1 cellular context compared by ENCODE assay signal in the genomic region with DNA sequence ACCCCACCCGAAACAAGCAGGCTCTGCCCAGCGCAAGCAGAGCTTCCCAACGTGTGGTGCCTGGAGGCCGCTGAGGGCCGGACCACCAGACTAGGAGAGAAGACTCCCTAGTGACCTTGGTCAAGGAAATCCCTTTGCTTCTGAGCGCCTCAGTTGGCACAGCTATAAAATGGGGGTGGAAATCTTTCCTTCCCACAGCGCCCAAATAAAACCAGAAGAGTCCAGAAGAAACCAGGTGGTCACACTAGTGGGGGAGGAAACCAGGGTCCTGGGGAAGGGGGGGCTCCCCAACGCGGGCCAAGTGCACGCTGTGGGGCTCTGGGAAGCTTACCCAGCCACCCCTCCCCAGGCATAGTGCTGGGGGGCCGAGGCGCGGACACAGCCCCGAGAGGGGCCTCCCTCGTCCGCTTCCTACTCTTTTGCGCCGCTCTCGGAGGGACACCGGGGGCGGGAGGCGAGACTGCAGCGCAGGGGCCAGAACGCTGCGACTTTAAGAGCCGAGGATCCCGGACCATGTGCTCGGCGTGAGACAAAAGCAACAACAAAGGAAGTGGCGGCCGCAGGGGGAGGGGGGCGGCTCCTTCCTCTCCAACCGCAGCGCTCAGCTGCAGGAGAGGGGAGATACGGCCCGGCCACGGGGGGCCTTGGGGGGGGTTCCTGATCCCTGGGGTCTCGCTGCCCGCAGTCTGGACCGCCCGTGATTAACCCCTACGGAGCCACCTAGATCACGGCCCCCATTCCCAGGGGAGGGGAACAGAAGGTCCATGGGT.
TF ChIP-seq lines count a peak whose summit lies in the region.

No MANE protein-coding gene starts in this region.

TF ChIP-seq in K562, 482 proteins besides CTCF, POLR2A, EP300 and RAD21 (continued from another document and continues in another):
- TF ChIP-seq CHD7 (IDR thresholded peaks at IDR 0.05; ENCODE audit: low read depth, low read length) (no peak), BCOR (IDR thresholded peaks at IDR 0.05) (peak; percentile 25; the same call in 1 of the 2 replicates), ETS1 (conservative IDR thresholded peaks at IDR 0.05; ENCODE audit: control insufficient read depth, low read depth, low read length) (0 out of 2 replicates have a peak, but pooled peaks have one; percentile 60), ZNF354B (CRISPR knock-in tag; IDR thresholded peaks at IDR 0.05) (no peak), ADNP (tag; IDR thresholded peaks at IDR 0.05) (no peak), PTBP1 (IDR thresholded peaks at IDR 0.05; ENCODE audit: low read depth, low read length) (no peak), JUN (IDR thresholded peaks at IDR 0.05; ENCODE audit: borderline replicate concordance, low read depth, low read length) (no peak), JUN (CRISPR knock-in tag; IDR thresholded peaks at IDR 0.05; ENCODE audit: borderline replicate concordance) (0 out of 2 replicates have a peak, but pooled peaks have one; percentile 67), TGIF2 (CRISPR knock-in tag; IDR thresholded peaks at IDR 0.05) (no peak), ZNF146 (CRISPR knock-in tag; IDR thresholded peaks at IDR 0.05; ENCODE audit: unreplicated experiment) (no peak), CHD2 (IDR thresholded peaks at IDR 0.05; ENCODE audit: low read depth, low read length) (no peak), NR3C1 (CRISPR knock-in tag; IDR thresholded peaks at IDR 0.05) (no peak), GTF2F1 (IDR thresholded peaks at IDR 0.05; ENCODE audit: low read depth, low read length) (no peak), LCOR (CRISPR knock-in tag; IDR thresholded peaks at IDR 0.05) (0 out of 2 replicates have a peak, but pooled peaks have one; percentile 29), PRDM10 (IDR thresholded peaks at IDR 0.05; ENCODE audit: partially characterized antibody) (peak; percentile 58), ZNF57 (CRISPR knock-in tag; IDR thresholded peaks at IDR 0.05) (no peak), ZNF778 (CRISPR knock-in tag; IDR thresholded peaks at IDR 0.05) (no peak), ZBTB1 (CRISPR knock-in tag; IDR thresholded peaks at IDR 0.05; ENCODE audit: borderline replicate concordance, low read depth) (peak; percentile 44; the same call in 1 of the 2 replicates), CXXC5 (CRISPR knock-in tag; IDR thresholded peaks at IDR 0.05) (peak; percentile 32), NR2C2 (CRISPR knock-in tag; IDR thresholded peaks at IDR 0.05) (no peak), NR2C2 (tag; IDR thresholded peaks at IDR 0.05) (peak; percentile 10; the same call in 1 of the 2 replicates), MECOM (CRISPR knock-in tag; IDR thresholded peaks at IDR 0.05) (no peak), FOSL1 (tag; conservative IDR thresholded peaks at IDR 0.05) (no peak), MTA2 (IDR thresholded peaks at IDR 0.05; ENCODE audit: low read depth) (no peak), RHOXF2B (CRISPR knock-in tag; conservative IDR thresholded peaks at IDR 0.05) (no peak), XRCC3 (IDR thresholded peaks at IDR 0.05) (no peak), PML (IDR thresholded peaks at IDR 0.05; ENCODE audit: low read length) (no peak), HCFC1 (IDR thresholded peaks at IDR 0.05; ENCODE audit: low read depth, low read length) (peak; percentile 26; the same call in 1 of the 2 replicates), RBM39 (optimal IDR thresholded peaks at IDR 0.05; ENCODE audit: low read depth, low read length) (no peak), SLC30A9 (CRISPR knock-in tag; IDR thresholded peaks at IDR 0.05) (no peak), ZNF253 (CRISPR knock-in tag; conservative IDR thresholded peaks at IDR 0.05) (no peak), BRCA1 (IDR thresholded peaks at IDR 0.05) (no peak), BRCA1 (CRISPR knock-in tag; IDR thresholded peaks at IDR 0.05) (no peak), MITF (IDR thresholded peaks at IDR 0.05) (no peak), MAFF (IDR thresholded peaks at IDR 0.05; ENCODE audit: low read length) (no peak), MYC (IDR thresholded peaks at IDR 0.05; ENCODE audit: low read depth, low read length) (peak; percentile 98), MYC (CRISPR knock-in tag; IDR thresholded peaks at IDR 0.05; ENCODE audit: borderline replicate concordance, low read depth) (peak; percentile 94), NCOR1 (IDR thresholded peaks at IDR 0.05) (no peak), NCOA1 (IDR thresholded peaks at IDR 0.05; ENCODE audit: low read depth) (no peak), E2F4 (CRISPR knock-in tag; IDR thresholded peaks at IDR 0.05; ENCODE audit: low read depth) (no peak), CBFA2T2 (conservative IDR thresholded peaks at IDR 0.05) (no peak), ZFPM2 (CRISPR knock-in tag; IDR thresholded peaks at IDR 0.05) (no peak)
- TF ChIP-seq, protein P1, sequence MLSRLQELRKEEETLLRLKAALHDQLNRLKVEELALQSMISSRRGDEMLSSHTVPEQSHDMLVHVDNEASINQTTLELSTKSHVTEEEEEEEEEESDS (CRISPR knock-in tag; IDR thresholded peaks at IDR 0.05): no peak
- TF ChIP-seq, protein P2, sequence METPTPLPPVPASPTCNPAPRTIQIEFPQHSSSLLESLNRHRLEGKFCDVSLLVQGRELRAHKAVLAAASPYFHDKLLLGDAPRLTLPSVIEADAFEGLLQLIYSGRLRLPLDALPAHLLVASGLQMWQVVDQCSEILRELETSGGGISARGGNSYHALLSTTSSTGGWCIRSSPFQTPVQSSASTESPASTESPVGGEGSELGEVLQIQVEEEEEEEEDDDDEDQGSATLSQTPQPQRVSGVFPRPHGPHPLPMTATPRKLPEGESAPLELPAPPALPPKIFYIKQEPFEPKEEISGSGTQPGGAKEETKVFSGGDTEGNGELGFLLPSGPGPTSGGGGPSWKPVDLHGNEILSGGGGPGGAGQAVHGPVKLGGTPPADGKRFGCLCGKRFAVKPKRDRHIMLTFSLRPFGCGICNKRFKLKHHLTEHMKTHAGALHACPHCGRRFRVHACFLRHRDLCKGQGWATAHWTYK (CRISPR knock-in tag; IDR thresholded peaks at IDR 0.05): no peak
